In genomic region chr20:21129861-21130260, GRCh38 we compare ENCODE assay signal across 1 cellular context.
TF ChIP-seq lines count a peak whose summit lies in the region.

No MANE protein-coding gene starts in this region.

TF ChIP-seq in GM23338, 12 proteins besides CTCF, POLR2A, EP300 and RAD21 (continued from another document):
- no peak for TF ChIP-seq ZNF462 (CRISPR knock-in tag; IDR thresholded peaks at IDR 0.05)
- TF ChIP-seq ZNF331 (CRISPR knock-in tag; IDR thresholded peaks at IDR 0.05; ENCODE audit: low read depth) = no peak
